Comparison of ENCODE assay signal across 1 cellular context in genomic region chr12:29133141-29133540, GRCh38.
TF ChIP-seq lines count a peak whose summit lies in the region.

No MANE protein-coding gene starts in this region.

TF ChIP-seq in GM23338, 12 proteins besides CTCF, POLR2A, EP300 and RAD21 (continued from another document):
- TF ChIP-seq REST (IDR thresholded peaks at IDR 0.05; ENCODE audit: unreplicated experiment), result no peak
- TF ChIP-seq ZNF331 (CRISPR knock-in tag; IDR thresholded peaks at IDR 0.05; ENCODE audit: low read depth), result no peak
- no peak for TF ChIP-seq ZNF114 (CRISPR knock-in tag; IDR thresholded peaks at IDR 0.05)
- TF ChIP-seq POLR2AphosphoS5 (IDR thresholded peaks at IDR 0.05; ENCODE audit: low read depth), result no peak
- TF ChIP-seq JUNB (IDR thresholded peaks at IDR 0.05; ENCODE audit: unreplicated experiment), result no peak
- no peak for TF ChIP-seq EZH2phosphoT487 (IDR thresholded peaks at IDR 0.05; ENCODE audit: unreplicated experiment)
- TF ChIP-seq, protein P1, sequence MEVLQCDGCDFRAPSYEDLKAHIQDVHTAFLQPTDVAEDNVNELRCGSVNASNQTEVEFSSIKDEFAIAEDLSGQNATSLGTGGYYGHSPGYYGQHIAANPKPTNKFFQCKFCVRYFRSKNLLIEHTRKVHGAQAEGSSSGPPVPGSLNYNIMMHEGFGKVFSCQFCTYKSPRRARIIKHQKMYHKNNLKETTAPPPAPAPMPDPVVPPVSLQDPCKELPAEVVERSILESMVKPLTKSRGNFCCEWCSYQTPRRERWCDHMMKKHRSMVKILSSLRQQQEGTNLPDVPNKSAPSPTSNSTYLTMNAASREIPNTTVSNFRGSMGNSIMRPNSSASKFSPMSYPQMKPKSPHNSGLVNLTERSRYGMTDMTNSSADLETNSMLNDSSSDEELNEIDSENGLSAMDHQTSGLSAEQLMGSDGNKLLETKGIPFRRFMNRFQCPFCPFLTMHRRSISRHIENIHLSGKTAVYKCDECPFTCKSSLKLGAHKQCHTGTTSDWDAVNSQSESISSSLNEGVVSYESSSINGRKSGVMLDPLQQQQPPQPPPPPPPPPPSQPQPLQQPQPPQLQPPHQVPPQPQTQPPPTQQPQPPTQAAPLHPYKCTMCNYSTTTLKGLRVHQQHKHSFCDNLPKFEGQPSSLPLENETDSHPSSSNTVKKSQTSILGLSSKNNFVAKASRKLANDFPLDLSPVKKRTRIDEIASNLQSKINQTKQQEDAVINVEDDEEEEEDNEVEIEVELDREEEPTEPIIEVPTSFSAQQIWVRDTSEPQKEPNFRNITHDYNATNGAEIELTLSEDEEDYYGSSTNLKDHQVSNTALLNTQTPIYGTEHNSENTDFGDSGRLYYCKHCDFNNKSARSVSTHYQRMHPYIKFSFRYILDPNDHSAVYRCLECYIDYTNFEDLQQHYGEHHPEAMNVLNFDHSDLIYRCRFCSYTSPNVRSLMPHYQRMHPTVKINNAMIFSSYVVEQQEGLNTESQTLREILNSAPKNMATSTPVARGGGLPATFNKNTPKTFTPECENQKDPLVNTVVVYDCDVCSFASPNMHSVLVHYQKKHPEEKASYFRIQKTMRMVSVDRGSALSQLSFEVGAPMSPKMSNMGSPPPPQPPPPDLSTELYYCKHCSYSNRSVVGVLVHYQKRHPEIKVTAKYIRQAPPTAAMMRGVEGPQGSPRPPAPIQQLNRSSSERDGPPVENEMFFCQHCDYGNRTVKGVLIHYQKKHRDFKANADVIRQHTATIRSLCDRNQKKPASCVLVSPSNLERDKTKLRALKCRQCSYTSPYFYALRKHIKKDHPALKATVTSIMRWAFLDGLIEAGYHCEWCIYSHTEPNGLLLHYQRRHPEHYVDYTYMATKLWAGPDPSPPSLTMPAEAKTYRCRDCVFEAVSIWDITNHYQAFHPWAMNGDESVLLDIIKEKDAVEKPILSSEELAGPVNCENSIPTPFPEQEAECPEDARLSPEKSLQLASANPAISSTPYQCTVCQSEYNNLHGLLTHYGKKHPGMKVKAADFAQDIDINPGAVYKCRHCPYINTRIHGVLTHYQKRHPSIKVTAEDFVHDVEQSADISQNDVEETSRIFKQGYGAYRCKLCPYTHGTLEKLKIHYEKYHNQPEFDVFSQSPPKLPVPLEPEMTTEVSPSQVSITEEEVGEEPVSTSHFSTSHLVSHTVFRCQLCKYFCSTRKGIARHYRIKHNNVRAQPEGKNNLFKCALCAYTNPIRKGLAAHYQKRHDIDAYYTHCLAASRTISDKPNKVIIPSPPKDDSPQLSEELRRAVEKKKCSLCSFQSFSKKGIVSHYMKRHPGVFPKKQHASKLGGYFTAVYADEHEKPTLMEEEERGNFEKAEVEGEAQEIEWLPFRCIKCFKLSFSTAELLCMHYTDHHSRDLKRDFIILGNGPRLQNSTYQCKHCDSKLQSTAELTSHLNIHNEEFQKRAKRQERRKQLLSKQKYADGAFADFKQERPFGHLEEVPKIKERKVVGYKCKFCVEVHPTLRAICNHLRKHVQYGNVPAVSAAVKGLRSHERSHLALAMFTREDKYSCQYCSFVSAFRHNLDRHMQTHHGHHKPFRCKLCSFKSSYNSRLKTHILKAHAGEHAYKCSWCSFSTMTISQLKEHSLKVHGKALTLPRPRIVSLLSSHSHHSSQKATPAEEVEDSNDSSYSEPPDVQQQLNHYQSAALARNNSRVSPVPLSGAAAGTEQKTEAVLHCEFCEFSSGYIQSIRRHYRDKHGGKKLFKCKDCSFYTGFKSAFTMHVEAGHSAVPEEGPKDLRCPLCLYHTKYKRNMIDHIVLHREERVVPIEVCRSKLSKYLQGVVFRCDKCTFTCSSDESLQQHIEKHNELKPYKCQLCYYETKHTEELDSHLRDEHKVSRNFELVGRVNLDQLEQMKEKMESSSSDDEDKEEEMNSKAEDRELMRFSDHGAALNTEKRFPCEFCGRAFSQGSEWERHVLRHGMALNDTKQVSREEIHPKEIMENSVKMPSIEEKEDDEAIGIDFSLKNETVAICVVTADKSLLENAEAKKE (CRISPR knock-in tag; IDR thresholded peaks at IDR 0.05), result no peak
